In genomic region chr5:5340206-5340729, GRCh38 we compare ENCODE assay signal across 1 cellular context.
TF ChIP-seq lines count a peak whose summit lies in the region.

No MANE protein-coding gene starts in this region.

TF ChIP-seq in HEK293, 187 proteins besides CTCF, POLR2A, EP300 and RAD21 (continued from another document and continues in another):
- TF ChIP-seq, protein P1, sequence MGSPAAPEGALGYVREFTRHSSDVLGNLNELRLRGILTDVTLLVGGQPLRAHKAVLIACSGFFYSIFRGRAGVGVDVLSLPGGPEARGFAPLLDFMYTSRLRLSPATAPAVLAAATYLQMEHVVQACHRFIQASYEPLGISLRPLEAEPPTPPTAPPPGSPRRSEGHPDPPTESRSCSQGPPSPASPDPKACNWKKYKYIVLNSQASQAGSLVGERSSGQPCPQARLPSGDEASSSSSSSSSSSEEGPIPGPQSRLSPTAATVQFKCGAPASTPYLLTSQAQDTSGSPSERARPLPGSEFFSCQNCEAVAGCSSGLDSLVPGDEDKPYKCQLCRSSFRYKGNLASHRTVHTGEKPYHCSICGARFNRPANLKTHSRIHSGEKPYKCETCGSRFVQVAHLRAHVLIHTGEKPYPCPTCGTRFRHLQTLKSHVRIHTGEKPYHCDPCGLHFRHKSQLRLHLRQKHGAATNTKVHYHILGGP (tag by site-specific recombination; IDR thresholded peaks at IDR 0.05), result no peak
- no peak for TF ChIP-seq ZNF561 (tag by site-specific recombination; IDR thresholded peaks at IDR 0.05; ENCODE audit: borderline replicate concordance)
- no peak for TF ChIP-seq ZNF274 (IDR thresholded peaks at IDR 0.05; ENCODE audit: low read length)
- TF ChIP-seq ZNF274 (tag by site-specific recombination; IDR thresholded peaks at IDR 0.05; ENCODE audit: borderline replicate concordance), result no peak
- peak; percentile 62; the same call in 1 of the 2 replicates for TF ChIP-seq ZBTB8A (tag by site-specific recombination; IDR thresholded peaks at IDR 0.05)
- peak; percentile 81 for TF ChIP-seq KLF10 (tag by site-specific recombination; IDR thresholded peaks at IDR 0.05)
- peak; percentile 98 for TF ChIP-seq ZBTB17 (tag by site-specific recombination; IDR thresholded peaks at IDR 0.05)
- no peak for TF ChIP-seq ZNF350 (tag by site-specific recombination; IDR thresholded peaks at IDR 0.05)
- TF ChIP-seq OVOL3 (tag by site-specific recombination; IDR thresholded peaks at IDR 0.05), result no peak
- TF ChIP-seq ZFP3 (tag by site-specific recombination; IDR thresholded peaks at IDR 0.05; ENCODE audit: low read depth), result no peak
- 0 out of 2 replicates have a peak, but pooled peaks have one; percentile 44 for TF ChIP-seq BCL11A (tag by site-specific recombination; IDR thresholded peaks at IDR 0.05; ENCODE audit: low read depth)
- TF ChIP-seq ZNF521 (tag by site-specific recombination; IDR thresholded peaks at IDR 0.05), result no peak
- TF ChIP-seq ZNF239 (tag by site-specific recombination; IDR thresholded peaks at IDR 0.05), result no peak
- no peak for TF ChIP-seq ZNF645 (tag by site-specific recombination; IDR thresholded peaks at IDR 0.05)
- TF ChIP-seq ZNF571 (tag by site-specific recombination; IDR thresholded peaks at IDR 0.05), result no peak
- TF ChIP-seq ZNF292 (tag by site-specific recombination; IDR thresholded peaks at IDR 0.05; ENCODE audit: borderline replicate concordance, low read depth), result no peak
- TF ChIP-seq ZNF785 (tag by site-specific recombination; IDR thresholded peaks at IDR 0.05), result peak; percentile 88; the same call in 1 of the 2 replicates
- TF ChIP-seq, protein P2, sequence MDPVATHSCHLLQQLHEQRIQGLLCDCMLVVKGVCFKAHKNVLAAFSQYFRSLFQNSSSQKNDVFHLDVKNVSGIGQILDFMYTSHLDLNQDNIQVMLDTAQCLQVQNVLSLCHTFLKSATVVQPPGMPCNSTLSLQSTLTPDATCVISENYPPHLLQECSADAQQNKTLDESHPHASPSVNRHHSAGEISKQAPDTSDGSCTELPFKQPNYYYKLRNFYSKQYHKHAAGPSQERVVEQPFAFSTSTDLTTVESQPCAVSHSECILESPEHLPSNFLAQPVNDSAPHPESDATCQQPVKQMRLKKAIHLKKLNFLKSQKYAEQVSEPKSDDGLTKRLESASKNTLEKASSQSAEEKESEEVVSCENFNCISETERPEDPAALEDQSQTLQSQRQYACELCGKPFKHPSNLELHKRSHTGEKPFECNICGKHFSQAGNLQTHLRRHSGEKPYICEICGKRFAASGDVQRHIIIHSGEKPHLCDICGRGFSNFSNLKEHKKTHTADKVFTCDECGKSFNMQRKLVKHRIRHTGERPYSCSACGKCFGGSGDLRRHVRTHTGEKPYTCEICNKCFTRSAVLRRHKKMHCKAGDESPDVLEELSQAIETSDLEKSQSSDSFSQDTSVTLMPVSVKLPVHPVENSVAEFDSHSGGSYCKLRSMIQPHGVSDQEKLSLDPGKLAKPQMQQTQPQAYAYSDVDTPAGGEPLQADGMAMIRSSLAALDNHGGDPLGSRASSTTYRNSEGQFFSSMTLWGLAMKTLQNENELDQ (tag by site-specific recombination; IDR thresholded peaks at IDR 0.05; ENCODE audit: low read depth), result no peak
- TF ChIP-seq EGR2 (tag by site-specific recombination; IDR thresholded peaks at IDR 0.05; ENCODE audit: low read depth), result peak; percentile 94
- TF ChIP-seq ZNF335 (tag by site-specific recombination; conservative IDR thresholded peaks at IDR 0.05), result peak; percentile 50
- no peak for TF ChIP-seq ZNF610 (tag by site-specific recombination; IDR thresholded peaks at IDR 0.05; ENCODE audit: borderline replicate concordance)
- peak; percentile 96 for TF ChIP-seq ZNF629 (tag by site-specific recombination; IDR thresholded peaks at IDR 0.05)
- no peak for TF ChIP-seq ZNF133 (tag by site-specific recombination; IDR thresholded peaks at IDR 0.05)
- TF ChIP-seq MZF1 (tag by site-specific recombination; IDR thresholded peaks at IDR 0.05; ENCODE audit: borderline replicate concordance), result peak; percentile 93
- no peak for TF ChIP-seq ZNF530 (tag by site-specific recombination; IDR thresholded peaks at IDR 0.05; ENCODE audit: low read depth)
- TF ChIP-seq GFI1B (tag by site-specific recombination; IDR thresholded peaks at IDR 0.05), result peak; percentile 47; the same call in 1 of the 2 replicates
- TF ChIP-seq ZNF426 (tag by site-specific recombination; IDR thresholded peaks at IDR 0.05), result no peak
- peak; percentile 79 for TF ChIP-seq ZNF488 (tag by site-specific recombination; IDR thresholded peaks at IDR 0.05)
- TF ChIP-seq ZNF639 (tag by site-specific recombination; IDR thresholded peaks at IDR 0.05), result peak; percentile 97
- TF ChIP-seq, protein P3, sequence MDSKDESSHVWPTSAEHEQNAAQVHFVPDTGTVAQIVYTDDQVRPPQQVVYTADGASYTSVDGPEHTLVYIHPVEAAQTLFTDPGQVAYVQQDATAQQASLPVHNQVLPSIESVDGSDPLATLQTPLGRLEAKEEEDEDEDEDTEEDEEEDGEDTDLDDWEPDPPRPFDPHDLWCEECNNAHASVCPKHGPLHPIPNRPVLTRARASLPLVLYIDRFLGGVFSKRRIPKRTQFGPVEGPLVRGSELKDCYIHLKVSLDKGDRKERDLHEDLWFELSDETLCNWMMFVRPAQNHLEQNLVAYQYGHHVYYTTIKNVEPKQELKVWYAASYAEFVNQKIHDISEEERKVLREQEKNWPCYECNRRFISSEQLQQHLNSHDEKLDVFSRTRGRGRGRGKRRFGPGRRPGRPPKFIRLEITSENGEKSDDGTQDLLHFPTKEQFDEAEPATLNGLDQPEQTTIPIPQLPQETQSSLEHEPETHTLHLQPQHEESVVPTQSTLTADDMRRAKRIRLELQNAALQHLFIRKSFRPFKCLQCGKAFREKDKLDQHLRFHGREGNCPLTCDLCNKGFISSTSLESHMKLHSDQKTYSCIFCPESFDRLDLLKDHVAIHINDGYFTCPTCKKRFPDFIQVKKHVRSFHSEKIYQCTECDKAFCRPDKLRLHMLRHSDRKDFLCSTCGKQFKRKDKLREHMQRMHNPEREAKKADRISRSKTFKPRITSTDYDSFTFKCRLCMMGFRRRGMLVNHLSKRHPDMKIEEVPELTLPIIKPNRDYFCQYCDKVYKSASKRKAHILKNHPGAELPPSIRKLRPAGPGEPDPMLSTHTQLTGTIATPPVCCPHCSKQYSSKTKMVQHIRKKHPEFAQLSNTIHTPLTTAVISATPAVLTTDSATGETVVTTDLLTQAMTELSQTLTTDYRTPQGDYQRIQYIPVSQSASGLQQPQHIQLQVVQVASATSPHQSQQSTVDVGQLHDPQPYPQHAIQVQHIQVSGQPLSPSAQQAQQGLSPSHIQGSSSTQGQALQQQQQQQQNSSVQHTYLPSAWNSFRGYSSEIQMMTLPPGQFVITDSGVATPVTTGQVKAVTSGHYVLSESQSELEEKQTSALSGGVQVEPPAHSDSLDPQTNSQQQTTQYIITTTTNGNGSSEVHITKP (tag by site-specific recombination; IDR thresholded peaks at IDR 0.05), result peak; percentile 96
- TF ChIP-seq FEZF1 (tag by site-specific recombination; IDR thresholded peaks at IDR 0.05), result peak; percentile 97
- no peak for TF ChIP-seq ZNF157 (tag by site-specific recombination; IDR thresholded peaks at IDR 0.05)
- TF ChIP-seq KLF9 (tag by site-specific recombination; IDR thresholded peaks at IDR 0.05; ENCODE audit: low read depth), result no peak
- TF ChIP-seq ZNF48 (tag by site-specific recombination; IDR thresholded peaks at IDR 0.05), result no peak
- TF ChIP-seq, protein P4, sequence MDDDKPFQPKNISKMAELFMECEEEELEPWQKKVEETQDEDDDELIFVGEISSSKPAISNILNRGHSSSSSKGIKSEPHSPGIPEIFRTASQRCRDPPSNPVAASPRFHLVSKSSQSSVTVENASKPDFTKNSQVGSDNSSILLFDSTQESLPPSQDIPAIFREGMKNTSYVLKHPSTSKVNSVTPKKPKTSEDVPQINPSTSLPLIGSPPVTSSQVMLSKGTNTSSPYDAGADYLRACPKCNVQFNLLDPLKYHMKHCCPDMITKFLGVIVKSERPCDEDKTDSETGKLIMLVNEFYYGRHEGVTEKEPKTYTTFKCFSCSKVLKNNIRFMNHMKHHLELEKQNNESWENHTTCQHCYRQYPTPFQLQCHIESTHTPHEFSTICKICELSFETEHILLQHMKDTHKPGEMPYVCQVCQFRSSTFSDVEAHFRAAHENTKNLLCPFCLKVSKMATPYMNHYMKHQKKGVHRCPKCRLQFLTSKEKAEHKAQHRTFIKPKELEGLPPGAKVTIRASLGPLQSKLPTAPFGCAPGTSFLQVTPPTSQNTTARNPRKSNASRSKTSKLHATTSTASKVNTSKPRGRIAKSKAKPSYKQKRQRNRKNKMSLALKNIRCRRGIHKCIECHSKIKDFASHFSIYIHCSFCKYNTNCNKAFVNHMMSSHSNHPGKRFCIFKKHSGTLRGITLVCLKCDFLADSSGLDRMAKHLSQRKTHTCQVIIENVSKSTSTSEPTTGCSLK (tag by site-specific recombination; IDR thresholded peaks at IDR 0.05), result no peak
- no peak for TF ChIP-seq ZBTB26 (tag by site-specific recombination; optimal IDR thresholded peaks at IDR 0.05)
- no peak for TF ChIP-seq ZNF214 (tag by site-specific recombination; IDR thresholded peaks at IDR 0.05; ENCODE audit: borderline replicate concordance)
- no peak; the same call in 1 of the 2 replicates for TF ChIP-seq ZBTB1 (tag by site-specific recombination; IDR thresholded peaks at IDR 0.05)
- TF ChIP-seq ZNF596 (tag by site-specific recombination; IDR thresholded peaks at IDR 0.05), result no peak
- TF ChIP-seq ZNF626 (tag by site-specific recombination; IDR thresholded peaks at IDR 0.05), result no peak
- TF ChIP-seq ZNF169 (tag by site-specific recombination; IDR thresholded peaks at IDR 0.05), result no peak
- no peak for TF ChIP-seq SCRT2 (tag by site-specific recombination; IDR thresholded peaks at IDR 0.05)
- TF ChIP-seq ZNF529 (tag by site-specific recombination; IDR thresholded peaks at IDR 0.05; ENCODE audit: insufficient replicate concordance), result no peak
- no peak; the same call in 1 of the 2 replicates for TF ChIP-seq ZNF140 (tag by site-specific recombination; IDR thresholded peaks at IDR 0.05)
- TF ChIP-seq ZNF302 (tag by site-specific recombination; IDR thresholded peaks at IDR 0.05; ENCODE audit: low read depth), result no peak
- TF ChIP-seq ZNF623 (tag by site-specific recombination; IDR thresholded peaks at IDR 0.05), result peak; percentile 31
- no peak for TF ChIP-seq ZNF791 (tag by site-specific recombination; IDR thresholded peaks at IDR 0.05)
- no peak for TF ChIP-seq REST (tag by site-specific recombination; IDR thresholded peaks at IDR 0.05)
- peak; percentile 37; the same call in 1 of the 2 replicates for TF ChIP-seq YY2 (tag by site-specific recombination; IDR thresholded peaks at IDR 0.05)
- TF ChIP-seq ZNF391 (tag by site-specific recombination; IDR thresholded peaks at IDR 0.05; ENCODE audit: borderline replicate concordance, low read depth), result no peak
- TF ChIP-seq GLIS1 (tag by site-specific recombination; IDR thresholded peaks at IDR 0.05), result peak; percentile 100
